36 cellular contexts compared by ENCODE assay signal in genomic region chr16:48210747-48211146, GRCh38. TPM values are rescaled to one million over a fixed set of nuclear protein-coding genes. Genes with fewer than 3 reads are reported as not detected.
"Had no signal": no experiment of that assay in that cellular context is flagged by ENCODE, and none has a peak within 500 bp of the region (broad histone marks: within the 10 kb centered on the region; RNA-seq: fewer than 3 reads in every experiment).

No MANE protein-coding gene starts in this region.

- H3K9me3 ChIP-seq: adrenal gland, ascending aorta, colonic mucosa, esophagus muscularis mucosa, gastrocnemius medialis had no signal

- H3K4me3 ChIP-seq: adrenal gland, ascending aorta, colonic mucosa, esophagus muscularis mucosa, gastrocnemius medialis had no signal

- H3K36me3 Mint-ChIP-seq: activated CD8-positive, alpha-beta memory T cell treated with anti-CD3 and anti-CD28 coated beads, Interleukin-2, amount 10 ng/mL, durations not matched to agents 7 days and 5 days; activated naive CD4-positive, alpha-beta T cell treated with anti-CD3 and anti-CD28 coated beads, Interleukin-2, amount 50 U/mL, for 24 hours; activated naive CD8-positive, alpha-beta T cell treated with anti-CD3 and anti-CD28 coated beads for 36 hours had no signal

- H3K27ac Mint-ChIP-seq: activated B cell treated with CpG ODN at 0.5 μM for 24 hours; activated CD8-positive, alpha-beta memory T cell treated with anti-CD3 and anti-CD28 coated beads, Interleukin-2, amount 10 ng/mL, durations not matched to agents 7 days and 5 days; activated CD8-positive, alpha-beta T cell treated with anti-CD3 and anti-CD28 coated beads, Interleukin-2, amount 10 ng/mL, durations not matched to agents 7 days and 5 days; activated naive CD4-positive, alpha-beta T cell treated with anti-CD3 and anti-CD28 coated beads for 36 hours; activated naive CD4-positive, alpha-beta T cell treated with anti-CD3 and anti-CD28 coated beads, Interleukin-2, amount 50 U/mL, for 24 hours; activated naive CD8-positive, alpha-beta T cell treated with anti-CD3 and anti-CD28 coated beads for 36 hours; activated naive CD8-positive, alpha-beta T cell treated with anti-CD3 and anti-CD28 coated beads, Interleukin-2, amount 50 U/mL, for 24 hours; activated T-helper 1 cell treated with anti-CD3 and anti-CD28 coated beads, Interleukin-12 subunit alpha, Interleukin-12 subunit beta, Interleukin-2, Interleukin-4 antibody, amounts not matched to agents 30 ng/mL and 10 ng/mL and 1 ng/mL, durations not matched to agents 14 hours and 24 hours and 36 hours; activated T-helper 2 cell treated with anti-CD3 and anti-CD28 coated beads, Interferon-gamma antibody, Interleukin-2, Interleukin-4, amounts not matched to agents 10 μg/mL and 5 μg/mL and 100 μg/mL, durations not matched to agents 14 hours and 24 hours and 36 hours; T-helper 17 cell; T-helper 2 cell treated with Interferon-gamma antibody and Interleukin-4, amounts not matched to agents 5 μg/mL and 100 μg/mL, for 36 hours had no signal

- ATAC-seq: activated CD4-positive, CD25-positive, alpha-beta regulatory T cell treated with anti-CD3 and anti-CD28 coated beads, Interleukin-2, amount 50 U/mL, for 24 hours; activated CD8-positive, alpha-beta memory T cell treated with anti-CD3 and anti-CD28 coated beads, Interleukin-2, amount 10 ng/mL, durations not matched to agents 7 days and 5 days; activated CD8-positive, alpha-beta T cell treated with anti-CD3 and anti-CD28 coated beads, Interleukin-2, amount 10 ng/mL, durations not matched to agents 7 days and 5 days; activated naive CD8-positive, alpha-beta T cell treated with anti-CD3 and anti-CD28 coated beads, Interleukin-2, amount 50 U/mL, for 24 hours; foreskin keratinocyte; gastrocnemius medialis; T-helper 17 cell had no signal

- H3K4me1 Mint-ChIP-seq: activated B cell treated with CpG ODN at 0.5 μM for 24 hours; activated CD8-positive, alpha-beta memory T cell treated with anti-CD3 and anti-CD28 coated beads, Interleukin-2, amount 10 ng/mL, durations not matched to agents 7 days and 5 days; activated naive CD4-positive, alpha-beta T cell treated with anti-CD3 and anti-CD28 coated beads, Interleukin-2, amount 50 U/mL, for 24 hours; activated naive CD8-positive, alpha-beta T cell treated with anti-CD3 and anti-CD28 coated beads for 36 hours; activated naive CD8-positive, alpha-beta T cell treated with anti-CD3 and anti-CD28 coated beads, Interleukin-2, amount 50 U/mL, for 24 hours; T-helper 17 cell had no signal

- H3K4me3 Mint-ChIP-seq: activated B cell treated with CpG ODN at 0.5 μM for 24 hours; activated CD8-positive, alpha-beta memory T cell treated with anti-CD3 and anti-CD28 coated beads, Interleukin-2, amount 10 ng/mL, durations not matched to agents 7 days and 5 days; activated CD8-positive, alpha-beta T cell treated with anti-CD3 and anti-CD28 coated beads, Interleukin-2, amount 10 ng/mL, durations not matched to agents 7 days and 5 days; activated naive CD4-positive, alpha-beta T cell treated with anti-CD3 and anti-CD28 coated beads for 36 hours; activated naive CD4-positive, alpha-beta T cell treated with anti-CD3 and anti-CD28 coated beads, Interleukin-2, amount 50 U/mL, for 24 hours; activated naive CD8-positive, alpha-beta T cell treated with anti-CD3 and anti-CD28 coated beads for 36 hours; activated naive CD8-positive, alpha-beta T cell treated with anti-CD3 and anti-CD28 coated beads, Interleukin-2, amount 50 U/mL, for 24 hours; activated T-helper 1 cell treated with anti-CD3 and anti-CD28 coated beads, Interleukin-12 subunit alpha, Interleukin-12 subunit beta, Interleukin-2, Interleukin-4 antibody, amounts not matched to agents 30 ng/mL and 10 ng/mL and 1 ng/mL, durations not matched to agents 14 hours and 24 hours and 36 hours; T-helper 17 cell; T-helper 2 cell treated with Interferon-gamma antibody and Interleukin-4, amounts not matched to agents 5 μg/mL and 100 μg/mL, for 36 hours had no signal

- H3K27ac ChIP-seq: adrenal gland, ascending aorta, brain microvascular endothelial cell, colonic mucosa, esophagus muscularis mucosa, foreskin keratinocyte, gastrocnemius medialis, WERI-Rb-1 had no signal

- H3K4me1 ChIP-seq: adrenal gland, ascending aorta, colonic mucosa, esophagus muscularis mucosa, foreskin keratinocyte, gastrocnemius medialis had no signal

- DNase-seq: activated B cell treated with CpG ODN at 0.5 μM for 24 hours; activated CD4-positive, alpha-beta T cell treated with anti-CD3 and anti-CD28 coated beads for 48 hours; activated CD4-positive, alpha-beta T cell treated with anti-CD3 and anti-CD28 coated beads, Interleukin-2, amount 50 U/mL, for 1 hour; activated CD4-positive, alpha-beta T cell treated with anti-CD3 and anti-CD28 coated beads, Interleukin-2, amount 50 U/mL, for 48 hours; activated CD8-positive, alpha-beta memory T cell treated with anti-CD3 and anti-CD28 coated beads, Interleukin-2, amount 10 ng/mL, durations not matched to agents 7 days and 5 days; activated CD8-positive, alpha-beta memory T cell treated with anti-CD3 and anti-CD28 coated beads, Interleukin-2, amount 50 U/mL, for 4 hours; activated CD8-positive, alpha-beta T cell treated with anti-CD3 and anti-CD28 coated beads, Interleukin-2, amount 10 ng/mL, durations not matched to agents 7 days and 5 days; activated effector memory CD4-positive, alpha-beta T cell treated with anti-CD3 and anti-CD28 coated beads, Interleukin-2, amount 50 U/mL, for 16 hours; activated naive CD4-positive, alpha-beta T cell treated with anti-CD3 and anti-CD28 coated beads for 36 hours; activated naive CD8-positive, alpha-beta T cell treated with anti-CD3 and anti-CD28 coated beads for 36 hours; activated naive CD8-positive, alpha-beta T cell treated with anti-CD3 and anti-CD28 coated beads, Interleukin-2, amount 50 U/mL, for 24 hours; activated T-cell treated with anti-CD3 and anti-CD28 coated beads, Interleukin-2, amount 50 U/mL, for 1 hour; activated T-cell treated with anti-CD3 and anti-CD28 coated beads, Interleukin-2, amount 50 U/mL, for 48 hours; adrenal gland; brain microvascular endothelial cell; central memory CD4-positive, alpha-beta T cell; cerebellar nuclear complex; colonic mucosa; effector CD8-positive, alpha-beta T cell; erythroblast; foreskin keratinocyte; gastrocnemius medialis; glutamatergic neuron; T-helper 1 cell; T-helper 17 cell; T1000; WERI-Rb-1 had no signal

- H3K9me3 Mint-ChIP-seq: activated B cell treated with CpG ODN at 0.5 μM for 24 hours; activated naive CD4-positive, alpha-beta T cell treated with anti-CD3 and anti-CD28 coated beads for 36 hours; activated naive CD4-positive, alpha-beta T cell treated with anti-CD3 and anti-CD28 coated beads, Interleukin-2, amount 50 U/mL, for 24 hours; activated naive CD8-positive, alpha-beta T cell treated with anti-CD3 and anti-CD28 coated beads for 36 hours; activated naive CD8-positive, alpha-beta T cell treated with anti-CD3 and anti-CD28 coated beads, Interleukin-2, amount 50 U/mL, for 24 hours; activated T-helper 1 cell treated with anti-CD3 and anti-CD28 coated beads, Interleukin-12 subunit alpha, Interleukin-12 subunit beta, Interleukin-2, Interleukin-4 antibody, amounts not matched to agents 30 ng/mL and 10 ng/mL and 1 ng/mL, durations not matched to agents 14 hours and 24 hours and 36 hours; activated T-helper 2 cell treated with anti-CD3 and anti-CD28 coated beads, Interferon-gamma antibody, Interleukin-2, Interleukin-4, amounts not matched to agents 10 μg/mL and 5 μg/mL and 100 μg/mL, durations not matched to agents 14 hours and 24 hours and 36 hours; T-helper 2 cell treated with Interferon-gamma antibody and Interleukin-4, amounts not matched to agents 5 μg/mL and 100 μg/mL, for 36 hours had no signal

- H3K27me3 ChIP-seq: adrenal gland, ascending aorta, brain microvascular endothelial cell, colonic mucosa, foreskin keratinocyte had no signal

- H3K36me3 ChIP-seq: adrenal gland, ascending aorta, brain microvascular endothelial cell, colonic mucosa, esophagus muscularis mucosa, gastrocnemius medialis, WERI-Rb-1 had no signal

RNA-seq across cellular contexts. Expression of gene ABCC11, which starts 36.6 kb away (rescaled TPM):
- total RNA-seq: activated B cell treated with CpG ODN at 0.5 μM for 24 hours; activated CD8-positive, alpha-beta T cell treated with anti-CD3 and anti-CD28 coated beads, Interleukin-2, amount 10 ng/mL, durations not matched to agents 7 days and 5 days; activated T-helper 1 cell treated with anti-CD3 and anti-CD28 coated beads, Interleukin-12 subunit alpha, Interleukin-12 subunit beta, Interleukin-2, Interleukin-4 antibody, amounts not matched to agents 30 ng/mL and 10 ng/mL and 1 ng/mL, durations not matched to agents 14 hours and 24 hours and 36 hours; ascending aorta; colonic mucosa; dermis microvascular lymphatic vessel endothelial cell; esophagus muscularis mucosa; T-helper 17 cell had no signal

RNA-seq across cellular contexts. Expression of gene ABCC12, which starts 55.0 kb away (rescaled TPM):
- total RNA-seq: activated B cell treated with CpG ODN at 0.5 μM for 24 hours; activated CD8-positive, alpha-beta memory T cell treated with anti-CD3 and anti-CD28 coated beads for 36 hours; activated CD8-positive, alpha-beta memory T cell treated with anti-CD3 and anti-CD28 coated beads, Interleukin-2, amount 10 ng/mL, durations not matched to agents 7 days and 5 days; activated CD8-positive, alpha-beta T cell treated with anti-CD3 and anti-CD28 coated beads, Interleukin-2, amount 10 ng/mL, durations not matched to agents 7 days and 5 days; activated naive CD4-positive, alpha-beta T cell treated with anti-CD3 and anti-CD28 coated beads for 36 hours; activated naive CD8-positive, alpha-beta T cell treated with anti-CD3 and anti-CD28 coated beads for 36 hours; activated T-helper 1 cell treated with anti-CD3 and anti-CD28 coated beads, Interleukin-12 subunit alpha, Interleukin-12 subunit beta, Interleukin-2, Interleukin-4 antibody, amounts not matched to agents 30 ng/mL and 10 ng/mL and 1 ng/mL, durations not matched to agents 14 hours and 24 hours and 36 hours; activated T-helper 2 cell treated with anti-CD3 and anti-CD28 coated beads, Interferon-gamma antibody, Interleukin-2, Interleukin-4, amounts not matched to agents 10 μg/mL and 5 μg/mL and 100 μg/mL, durations not matched to agents 14 hours and 24 hours and 36 hours; adrenal gland; ascending aorta; colonic mucosa; dermis microvascular lymphatic vessel endothelial cell; esophagus muscularis mucosa; foreskin keratinocyte; T-helper 17 cell had no signal
